In the genomic region with DNA sequence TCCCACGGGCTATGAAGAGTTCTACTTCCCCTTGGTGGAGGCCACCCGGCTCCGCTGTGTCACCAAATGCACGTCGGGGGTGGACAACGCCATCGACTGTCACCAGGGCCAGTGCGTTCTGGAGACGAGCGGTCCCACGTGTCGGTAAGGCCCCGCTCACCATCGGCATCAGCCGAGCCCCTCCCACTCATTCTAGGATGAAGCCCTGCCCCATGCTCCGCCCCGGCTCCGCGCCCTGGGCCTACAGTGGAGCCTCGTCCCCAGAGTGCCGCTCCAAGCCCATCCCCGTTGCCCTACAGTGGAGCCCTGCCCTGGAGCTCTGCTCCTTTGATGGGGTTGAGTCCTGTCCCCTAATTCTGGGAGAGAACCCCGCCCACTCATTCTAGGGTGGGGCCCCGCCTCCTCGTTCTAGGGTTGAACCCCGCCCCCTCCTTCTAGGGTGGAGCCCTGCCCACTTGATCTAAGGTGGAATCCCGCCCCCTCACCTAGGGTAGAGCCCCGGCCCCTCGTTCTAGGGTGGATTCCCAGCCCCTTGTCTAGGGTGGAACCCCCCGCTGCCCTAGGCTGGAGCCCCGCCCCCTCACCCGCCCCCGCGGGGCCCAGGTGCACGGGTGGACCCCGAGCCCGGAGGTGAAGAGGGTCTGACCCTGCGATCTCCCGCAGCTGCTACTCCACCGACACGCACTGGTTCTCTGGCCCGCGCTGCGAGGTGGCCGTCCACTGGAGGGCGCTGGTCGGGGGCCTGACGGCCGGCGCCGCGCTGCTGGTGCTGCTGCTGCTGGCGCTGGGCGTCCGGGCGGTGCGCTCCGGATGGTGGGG, we compare ENCODE assay signal across 8 cellular contexts. TPM values are rescaled to one million over a fixed set of nuclear protein-coding genes. Genes with fewer than 3 reads are reported as not detected.
DNase-seq lines count a peak whose midpoint lies in the region; ATAC-seq and TF ChIP-seq lines count a peak whose summit lies in the region.

No MANE protein-coding gene starts in this region.

- peaks cover 67% of the 10 kb centered on the region for H3K27me3 ChIP-seq in lower lobe of right lung (ENCODE audit: low read depth)

- peaks cover 56 to 65% (median 57%) of the 10 kb centered on the region in 3 donors for H3K27me3 Mint-ChIP-seq in CD14-positive monocyte (ENCODE audit: low read depth in 3 of 3)

- H3K4me1 Mint-ChIP-seq in CD14-positive monocyte = peaks cover 10% of the 10 kb centered on the region

- peaks cover 4 to 6% of the 10 kb centered on the region in 2 donors for H3K36me3 Mint-ChIP-seq in CD14-positive monocyte

- peaks cover 0 to 15% (median 5%) of the 10 kb centered on the region in 7 donors for H3K9me3 Mint-ChIP-seq in CD14-positive monocyte

- intact Hi-C loops in CD14-positive monocyte (cut with micrococcal nuclease) (loop anchor here (1.0 to 5.0 kb wide), 3 partner anchors 69 to 93 kb away; no protein-coding TSS in a partner anchor), lower lobe of right lung (cut with DNase I) (no loop called here)

- peak overlapping the region; percentile 44 for H3K4me3 ChIP-seq in lower lobe of right lung

- no peak overlapping the region for H3K27ac Mint-ChIP-seq in CD14-positive monocyte

- TF ChIP-seq CTCF in CD14-positive monocyte (IDR thresholded peaks at IDR 0.05) (peak; percentile 79), lower lobe of right lung (IDR thresholded peaks at IDR 0.05) (peak; percentile 62)

- ATAC-seq in HG02759 (IDR thresholded peaks at IDR 0.05; ENCODE audit: unreplicated experiment) (peak; percentile 79), lower lobe of right lung (peak; percentile 89 to 92)

- peaks cover 15% of the 10 kb centered on the region for H3K4me1 ChIP-seq in lower lobe of right lung

- peak overlapping the region; percentile 52 to 88 for H3K4me3 Mint-ChIP-seq in CD14-positive monocyte

- H3K27ac ChIP-seq in lower lobe of right lung = no peak overlapping the region

- DNase-seq in CD14-positive monocyte (ENCODE audit: low spot score) (peak; percentile 74), T-helper 9 cell (peak; percentile 63), cerebellar cortex (ENCODE audit: low spot score) (peak; percentile 51), lower lobe of right lung (peak; percentile 85), NCI-H446 treated with DMSO at 0.1 percent for 48 hours (lab: John Stamatoyannopoulos, UW) (no peak), NCI-H146 (lab: John Stamatoyannopoulos, UW) (no peak)
- DNase-seq in stimulated activated CD8-positive, alpha-beta memory T cell treated with anti-CD3 and anti-CD28 coated beads, Interleukin-15, amount 100 ng/mL, for 1 hour (ENCODE audit: low read depth) = peak; percentile 48

- no peaks in the 10 kb centered on the region for H3K36me3 ChIP-seq in lower lobe of right lung

- H3K9me3 ChIP-seq in lower lobe of right lung = no peaks in the 10 kb centered on the region

RNA-seq across cellular contexts. Expression of gene MUC12, which starts 3.4 kb away (rescaled TPM):
- polyA plus RNA-seq in CD14-positive monocyte = not detected
- 1.2 TPM for total RNA-seq in lower lobe of right lung

RNA-seq across cellular contexts. Expression of gene MUC3A, which starts 16.6 kb away (rescaled TPM):
- polyA plus RNA-seq in CD14-positive monocyte = not detected
- 1.7 TPM for total RNA-seq in lower lobe of right lung

RNA-seq across cellular contexts. Expression of gene MUC17, which starts 53.9 kb away (rescaled TPM):
- polyA plus RNA-seq in CD14-positive monocyte = not detected
- not detected for total RNA-seq in lower lobe of right lung

Comparison
In these comparisons a context has a peak if more than half of its experiments do, and no peak if none do; other contexts are left out.
1. DNase-seq: peak in CD14-positive monocyte (single experiment), T-helper 9 cell (single experiment), cerebellar cortex (single experiment), lower lobe of right lung (single experiment) and stimulated activated CD8-positive, alpha-beta memory T cell treated with anti-CD3 and anti-CD28 coated beads, Interleukin-15, amount 100 ng/mL, for 1 hour (single experiment); none in NCI-H446 treated with DMSO at 0.1 percent for 48 hours (single experiment) and NCI-H146 (single experiment).